Comparison of ENCODE assay signal across 17 cellular contexts in the genomic region with DNA sequence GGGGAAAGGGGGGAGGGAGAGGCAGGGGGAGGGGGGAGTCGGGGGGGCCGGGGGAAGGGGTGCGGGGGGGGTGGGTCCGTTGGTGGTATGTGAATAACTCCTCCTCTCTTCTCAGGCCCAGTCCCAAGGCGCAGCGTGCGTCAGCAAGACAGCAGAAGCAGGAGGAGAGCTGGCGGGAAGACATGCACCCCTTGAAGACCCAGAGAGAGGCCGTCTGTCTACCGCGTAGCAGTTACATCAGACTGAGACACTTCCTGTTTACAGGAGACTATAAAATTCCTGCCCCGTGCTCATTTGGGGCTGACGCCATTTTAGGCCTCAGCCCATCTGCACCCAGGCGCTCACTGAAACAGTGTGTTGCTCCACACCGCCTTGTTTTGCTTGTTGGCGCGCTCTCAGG. TPM values are rescaled to one million over a fixed set of nuclear protein-coding genes. Genes with fewer than 3 reads are reported as not detected.
DNase-seq lines count a peak whose midpoint lies in the region; ATAC-seq and TF ChIP-seq lines count a peak whose summit lies in the region.
"Had no signal": no experiment of that assay in that cellular context is flagged by ENCODE, and none has a peak within 500 bp of the region (broad histone marks: within the 10 kb centered on the region; RNA-seq: fewer than 3 reads in every experiment).

No MANE protein-coding gene starts in this region.

- TF ChIP-seq CTCF in psoas muscle (IDR thresholded peaks at IDR 0.05), result no peak

- H3K27ac ChIP-seq in duodenal mucosa (ENCODE audit: low read depth, low read length), result no peak overlapping the region
- H3K27ac ChIP-seq in subcutaneous abdominal adipose tissue (ENCODE audit: low read depth, low read length), result no peak overlapping the region
- H3K27ac ChIP-seq in psoas muscle, result no peak overlapping the region
- H3K27ac ChIP-seq: 22Rv1, neutrophil, PC-9, thoracic aorta had no signal

- ATAC-seq in psoas muscle, result no peak
- ATAC-seq: activated CD8-positive, alpha-beta T cell treated with anti-CD3 and anti-CD28 coated beads, Interleukin-2, amount 10 ng/mL, durations not matched to agents 7 days and 5 days had no signal

- intact Hi-C loops in psoas muscle (cut with DNase I), result no loop called here

- DNase-seq in DMS153 (lab: John Stamatoyannopoulos, UW) (peak; percentile 29), DMS153 treated with DMSO at 0.1 percent for 48 hours (lab: John Stamatoyannopoulos, UW; ENCODE audit: unreplicated experiment) (no peak), NCI-H69 (lab: John Stamatoyannopoulos, UW) (peak; percentile 5), psoas muscle (no peak), DMS 273 treated with DMSO at 0.1 percent for 48 hours (lab: John Stamatoyannopoulos, UW) (no peak)
- no peak for DNase-seq in activated effector memory CD4-positive, alpha-beta T cell treated with Interleukin-2 at 50 U/mL for 16 hours
- DNase-seq: activated CD8-positive, alpha-beta T cell treated with anti-CD3 and anti-CD28 coated beads, Interleukin-2, amount 10 ng/mL, durations not matched to agents 7 days and 5 days; activated naive CD4-positive, alpha-beta T cell; head of caudate nucleus; NCI-H2107; PC-9; small intestine had no signal

- H3K4me3 ChIP-seq in duodenal mucosa (ENCODE audit: low read depth in 1 of 2, low read length in 2 of 2) (peak overlapping the region; percentile 48 to 49), subcutaneous abdominal adipose tissue (ENCODE audit: low read depth in 1 of 5, low read length in 5 of 5) (peak overlapping the region in 4 of 5 donors; percentile 9 to 52 (median 12)), psoas muscle (no peak overlapping the region)
- H3K4me3 ChIP-seq: PC-9, thoracic aorta had no signal

- H3K9ac ChIP-seq in duodenal mucosa (ENCODE audit: low read depth in 1 of 2, low read length in 2 of 2), result peak overlapping the region in 1 of 2 donors; percentile 29
- H3K9ac ChIP-seq in subcutaneous abdominal adipose tissue (ENCODE audit: low read length in 5 of 5), result no peak overlapping the region

- H3K4me1 ChIP-seq in duodenal mucosa (ENCODE audit: control insufficient read depth in 1 of 2, insufficient read depth in 2 of 2, low read length in 2 of 2) (peaks cover 0 to 14% of the 10 kb centered on the region in 2 donors), subcutaneous abdominal adipose tissue (ENCODE audit: control insufficient read depth in 5 of 5, insufficient read depth in 5 of 5, low read length in 5 of 5) (no peaks in the 10 kb centered on the region), psoas muscle (no peaks in the 10 kb centered on the region)

- no peaks in the 10 kb centered on the region for H3K36me3 ChIP-seq in duodenal mucosa (ENCODE audit: control insufficient read depth in 1 of 2, insufficient read depth in 2 of 2, low read length in 2 of 2)
- no peaks in the 10 kb centered on the region for H3K36me3 ChIP-seq in subcutaneous abdominal adipose tissue (ENCODE audit: control insufficient read depth in 5 of 5, insufficient read depth in 5 of 5, low read length in 5 of 5)
- no peaks in the 10 kb centered on the region for H3K36me3 ChIP-seq in psoas muscle (ENCODE audit: insufficient read depth in 1 of 2, low read depth in 1 of 2)
- H3K36me3 ChIP-seq: neutrophil, thoracic aorta had no signal

- H3K27me3 ChIP-seq in duodenal mucosa (ENCODE audit: control insufficient read depth in 1 of 2, insufficient read depth in 2 of 2, low read length in 2 of 2), result no peaks in the 10 kb centered on the region
- H3K27me3 ChIP-seq in subcutaneous abdominal adipose tissue (ENCODE audit: control insufficient read depth in 5 of 5, insufficient read depth in 4 of 5, low read length in 5 of 5), result peaks cover 0 to 7% (median 0%) of the 10 kb centered on the region in 5 donors
- no peaks in the 10 kb centered on the region for H3K27me3 ChIP-seq in psoas muscle (ENCODE audit: insufficient read depth in 3 of 3, low read length in 2 of 3)
- H3K27me3 ChIP-seq: neutrophil had no signal

- WGBS in psoas muscle, 3 donors, result 80 to 86% (median 84%) methylated on average over 13 to 15 of the region's 17 CpGs

- H3K9me3 ChIP-seq in duodenal mucosa (ENCODE audit: control insufficient read depth in 1 of 2, low read length in 2 of 2) (no peaks in the 10 kb centered on the region), subcutaneous abdominal adipose tissue (ENCODE audit: control insufficient read depth in 5 of 5, low read length in 5 of 5) (peaks cover 0 to 6% (median 0%) of the 10 kb centered on the region in 5 donors), psoas muscle (no peaks in the 10 kb centered on the region)
- H3K9me3 ChIP-seq: neutrophil, thoracic aorta had no signal

RNA-seq across cellular contexts. Expression of a gene that starts 55.3 kb away (rescaled TPM):
- 10 to 100 TPM in 2 of 4 donors, 1 to 10 TPM in 2; 6.5 to 12.1 (median 10.2) TPM for total RNA-seq in psoas muscle
- 10 to 100 TPM in 2 of 3 donors, 1 to 10 TPM in 1; 8.7 to 17.9 (median 12.8) TPM for polyA plus RNA-seq in psoas muscle

Comparison
In these comparisons a context has a peak if more than half of its experiments do, and no peak if none do; other contexts are left out.
1. DNase-seq: peak in DMS153 (single experiment) and NCI-H69 (single experiment); none in DMS153 treated with DMSO at 0.1 percent for 48 hours (single experiment), activated effector memory CD4-positive, alpha-beta T cell treated with Interleukin-2 at 50 U/mL for 16 hours (single experiment), psoas muscle (0 of 2) and DMS 273 treated with DMSO at 0.1 percent for 48 hours (single experiment).